Comparison of ENCODE assay signal across 9 cellular contexts in the genomic region with DNA sequence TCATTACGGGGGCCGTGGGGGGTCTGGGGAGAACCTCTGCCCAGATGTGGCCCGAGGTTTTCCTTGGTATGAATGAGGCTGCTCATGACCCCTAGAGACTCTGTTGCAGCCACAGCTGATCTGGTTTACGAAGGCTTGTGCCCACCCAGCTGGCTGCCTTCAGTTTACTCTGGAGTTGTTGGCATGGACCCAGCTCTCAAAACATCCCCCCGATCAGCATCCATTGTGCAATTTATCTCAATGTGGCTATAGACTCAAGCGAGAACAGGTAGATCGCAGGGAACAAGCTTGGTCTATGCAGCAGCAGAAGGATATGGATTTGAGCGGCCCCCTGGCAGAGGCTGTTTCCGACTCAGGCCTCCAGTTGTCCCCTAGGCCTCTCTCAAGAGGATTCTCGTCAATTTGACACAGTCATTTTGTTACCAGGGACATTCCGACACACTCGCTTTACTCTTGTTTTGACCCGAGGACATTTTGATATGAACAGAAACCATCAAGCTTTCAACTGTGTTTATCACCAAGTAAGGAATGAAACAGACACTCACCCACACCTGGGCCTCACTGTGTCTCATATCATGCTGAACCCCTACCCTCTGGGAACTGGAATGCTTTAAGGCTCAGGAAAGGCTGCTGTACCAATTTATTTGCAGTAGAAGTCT.
DNase-seq lines count a peak whose midpoint lies in the region; ATAC-seq and TF ChIP-seq lines count a peak whose summit lies in the region.
"Had no signal": no experiment of that assay in that cellular context is flagged by ENCODE, and none has a peak within 500 bp of the region (broad histone marks: within the 10 kb centered on the region; RNA-seq: fewer than 3 reads in every experiment).

No MANE protein-coding gene starts in this region.

- H3K4me3 Mint-ChIP-seq in activated naive CD8-positive, alpha-beta T cell treated with anti-CD3 and anti-CD28 coated beads, Interleukin-2, amount 50 U/mL, for 24 hours = no peak overlapping the region

- DNase-seq in GM13977 (ENCODE audit: low spot score) = peak; percentile 72
- DNase-seq in activated naive CD8-positive, alpha-beta T cell treated with anti-CD3 and anti-CD28 coated beads, Interleukin-2, amount 50 U/mL, for 24 hours = no peak
- DNase-seq in D341Med (ENCODE audit: low spot score) = no peak
- DNase-seq in NCI-H2171 (lab: John Stamatoyannopoulos, UW) = no peak
- DNase-seq in SW 1271 (lab: John Stamatoyannopoulos, UW) = no peak
- DNase-seq: left ventricle myocardium inferior had no signal

- peak overlapping the region; percentile 74 for H3K27ac Mint-ChIP-seq in activated naive CD8-positive, alpha-beta T cell treated with anti-CD3 and anti-CD28 coated beads, Interleukin-2, amount 50 U/mL, for 24 hours

- no peak for TF ChIP-seq CTCF in GM13977 (IDR thresholded peaks at IDR 0.05; ENCODE audit: extremely low read depth, insufficient read depth, missing control alignments)

- peaks cover 7% of the 10 kb centered on the region for H3K9me3 Mint-ChIP-seq in activated naive CD8-positive, alpha-beta T cell treated with anti-CD3 and anti-CD28 coated beads, Interleukin-2, amount 50 U/mL, for 24 hours

- ATAC-seq in GM19395 (IDR thresholded peaks at IDR 0.05; ENCODE audit: unreplicated experiment) (peak; percentile 65), HG03095 (IDR thresholded peaks at IDR 0.05; ENCODE audit: unreplicated experiment) (peak; percentile 54), HG03457 (IDR thresholded peaks at IDR 0.05; ENCODE audit: unreplicated experiment) (no peak)
- ATAC-seq in activated naive CD8-positive, alpha-beta T cell treated with anti-CD3 and anti-CD28 coated beads, Interleukin-2, amount 50 U/mL, for 24 hours = peak; percentile 70

- in situ Hi-C loops in GM13977 (cut with MboI; ENCODE audit: low pct_unique_long_range_greater_than_20kb, low sequenced_read_pairs, unreplicated experiment) = loop anchor here (25.0 kb wide), 1 partner anchor 666 kb away; no protein-coding TSS in a partner anchor

- H3K4me1 Mint-ChIP-seq in activated naive CD8-positive, alpha-beta T cell treated with anti-CD3 and anti-CD28 coated beads, Interleukin-2, amount 50 U/mL, for 24 hours = peaks cover 81% of the 10 kb centered on the region

- H3K27me3 Mint-ChIP-seq in activated naive CD8-positive, alpha-beta T cell treated with anti-CD3 and anti-CD28 coated beads, Interleukin-2, amount 50 U/mL, for 24 hours = no peaks in the 10 kb centered on the region

- H3K36me3 Mint-ChIP-seq in activated naive CD8-positive, alpha-beta T cell treated with anti-CD3 and anti-CD28 coated beads, Interleukin-2, amount 50 U/mL, for 24 hours (ENCODE audit: low read depth) = peaks cover 4% of the 10 kb centered on the region
